ENCODE assay signal across 8 cellular contexts in genomic region chr13:30466841-30467252, GRCh38. TPM values are rescaled to one million over a fixed set of nuclear protein-coding genes. Genes with fewer than 3 reads are reported as not detected.
DNase-seq lines count a peak whose midpoint lies in the region; ATAC-seq and TF ChIP-seq lines count a peak whose summit lies in the region.

No MANE protein-coding gene starts in this region.

- peaks cover 0 to 13% (median 0%) of the 10 kb centered on the region in 3 donors for H3K36me3 ChIP-seq in Peyer's patch

- peaks cover 0 to 17% (median 10%) of the 10 kb centered on the region in 4 donors for H3K4me1 ChIP-seq in Peyer's patch

- CTCF ChIA-PET in RWPE1 (lab: Yijun Ruan, JAX): interaction anchor here (1.1 kb wide), 1 partner anchor 578 kb away, joined by 3 read pairs; no protein-coding TSS in a partner anchor

- H3K4me1 Mint-ChIP-seq in HFFc6 (ENCODE audit: low read depth): peaks cover 43% of the 10 kb centered on the region

- H3K4me3 ChIP-seq in fibroblast of mammary gland (ENCODE audit: control insufficient read depth, low read depth, low read length) (no peak overlapping the region), Peyer's patch (no peak overlapping the region)

- POLR2A ChIA-PET in RWPE1 (lab: Yijun Ruan, JAX; ENCODE audit: low non-redundant PET): interaction anchor here (0.7 kb wide), 1 partner anchor 85 kb away, joined by 3 read pairs; no protein-coding TSS in a partner anchor

- H3K4me3 Mint-ChIP-seq in HFFc6: peak overlapping the region; percentile 92

- no peak for TF ChIP-seq CTCF in C4-2B (conservative IDR thresholded peaks at IDR 0.05)
- TF ChIP-seq CTCF in HFFc6 (IDR thresholded peaks at IDR 0.05): no peak
- TF ChIP-seq CTCF in fibroblast of mammary gland (conservative IDR thresholded peaks at IDR 0.05; ENCODE audit: control insufficient read depth, insufficient read depth, low read depth, low read length): no peak
- no peak for TF ChIP-seq CTCF in Peyer's patch (IDR thresholded peaks at IDR 0.05)
- TF ChIP-seq CTCF in RWPE1 (conservative IDR thresholded peaks at IDR 0.05; ENCODE audit: low read depth): no peak

- no peak for ATAC-seq in left lobe of liver

- H3K36me3 Mint-ChIP-seq in HFFc6 (ENCODE audit: low read depth): peaks cover 18% of the 10 kb centered on the region

- H3K27ac ChIP-seq in C4-2B: peak overlapping the region; percentile 98; the same call in 1 of the 2 replicates
- no peak overlapping the region for H3K27ac ChIP-seq in Peyer's patch
- no peak overlapping the region for H3K27ac ChIP-seq in RWPE1

- H3K9me3 ChIP-seq in Peyer's patch: peaks cover 0 to 4% (median 0%) of the 10 kb centered on the region in 4 donors

- peaks cover 7% of the 10 kb centered on the region; the same call in 1 of the 2 replicates for H3K27me3 Mint-ChIP-seq in HFFc6 (ENCODE audit: insufficient read depth)

- TF ChIP-seq POLR2A in Peyer's patch (IDR thresholded peaks at IDR 0.05): no peak

- peak overlapping the region; percentile 97 for H3K27ac Mint-ChIP-seq in HFFc6

- no peaks in the 10 kb centered on the region for H3K9me3 Mint-ChIP-seq in HFFc6

- no peaks in the 10 kb centered on the region for H3K27me3 ChIP-seq in Peyer's patch

- DNase-seq in HFFc6 (no peak), RPMI8226 (peak; percentile 80), fibroblast of mammary gland (ENCODE audit: low read depth) (peak; percentile 14), Peyer's patch (no peak), RWPE1 (ENCODE audit: low spot score) (no peak), left lobe of liver (ENCODE audit: low spot score) (no peak)
- no peak for DNase-seq in activated CD8-positive, alpha-beta memory T cell treated with anti-CD3 and anti-CD28 coated beads, Interleukin-2, amount 50 U/mL, for 4 hours

RNA-seq across cellular contexts. Expression of gene HMGB1, which starts 1.1 kb away (rescaled TPM):
- 100 to 1,000 TPM; 259 to 434 (median 377) TPM for total RNA-seq in HFFc6 (2021; fragmentation: NEBNext Ultra II Directional; extraction: Animal tissue kit (Norgen Biotek cat#: 25700))
- total RNA-seq in Peyer's patch (100 to 1,000 TPM in 3 of 4 donors, 10 to 100 TPM in 1; 93.5 to 280 (median 154) TPM), left lobe of liver (92.4 TPM)

RNA-seq across cellular contexts. Expression of gene UBE2L5, which starts 44.6 kb away (rescaled TPM):
- total RNA-seq in HFFc6 (2021; fragmentation: NEBNext Ultra II Directional; extraction: Animal tissue kit (Norgen Biotek cat#: 25700)): under 1 TPM in 1 of 6 experiments, not detected in 5; 0.21 TPM
- not detected for total RNA-seq in Peyer's patch
- total RNA-seq in left lobe of liver: not detected

Comparison
In these comparisons a context has a peak if more than half of its experiments do, and no peak if none do; other contexts are left out.
1. DNase-seq: peak in RPMI8226 (single experiment) and fibroblast of mammary gland (single experiment); none in HFFc6 (single experiment), activated CD8-positive, alpha-beta memory T cell treated with anti-CD3 and anti-CD28 coated beads, Interleukin-2, amount 50 U/mL, for 4 hours (single experiment), Peyer's patch (0 of 3), RWPE1 (single experiment) and left lobe of liver (single experiment).